Comparison of ENCODE assay signal across 1 cellular context in genomic region chr13:106919638-106920037, GRCh38.
TF ChIP-seq lines count a peak whose summit lies in the region.

No MANE protein-coding gene starts in this region.

TF ChIP-seq in WTC11, 78 proteins besides CTCF, POLR2A, EP300 and RAD21 (continued from another document):
- TF ChIP-seq AFF4 (CRISPR knock-in tag; IDR thresholded peaks at IDR 0.05; ENCODE audit: borderline replicate concordance) (no peak), ATF6 (CRISPR knock-in tag; IDR thresholded peaks at IDR 0.05) (no peak), NR2C2 (CRISPR knock-in tag; IDR thresholded peaks at IDR 0.05) (no peak), ZNF281 (CRISPR knock-in tag; IDR thresholded peaks at IDR 0.05) (no peak), ATF1 (CRISPR knock-in tag; IDR thresholded peaks at IDR 0.05) (no peak), ZNF423 (CRISPR knock-in tag; IDR thresholded peaks at IDR 0.05) (no peak), EMX1 (CRISPR knock-in tag; IDR thresholded peaks at IDR 0.05) (no peak), ZSCAN18 (CRISPR knock-in tag; IDR thresholded peaks at IDR 0.05) (no peak), PRRX2 (CRISPR knock-in tag; IDR thresholded peaks at IDR 0.05) (no peak), PREB (CRISPR knock-in tag; IDR thresholded peaks at IDR 0.05; ENCODE audit: borderline replicate concordance) (no peak), SMAD3 (CRISPR knock-in tag; IDR thresholded peaks at IDR 0.05; ENCODE audit: borderline replicate concordance) (no peak), ERG (CRISPR knock-in tag; IDR thresholded peaks at IDR 0.05) (no peak), TCF7 (CRISPR knock-in tag; IDR thresholded peaks at IDR 0.05; ENCODE audit: low read depth) (no peak), ZMAT4 (CRISPR knock-in tag; IDR thresholded peaks at IDR 0.05) (no peak), AR (CRISPR knock-in tag; IDR thresholded peaks at IDR 0.05) (no peak), NFATC4 (CRISPR knock-in tag; IDR thresholded peaks at IDR 0.05) (no peak)
